11 cellular contexts compared by ENCODE assay signal in genomic region chr5:141208478-141208877, GRCh38. TPM values are rescaled to one million over a fixed set of nuclear protein-coding genes. Genes with fewer than 3 reads are reported as not detected.
DNase-seq lines count a peak whose midpoint lies in the region; ATAC-seq and TF ChIP-seq lines count a peak whose summit lies in the region.
"Had no signal": no experiment of that assay in that cellular context is flagged by ENCODE, and none has a peak within 500 bp of the region (broad histone marks: within the 10 kb centered on the region; RNA-seq: fewer than 3 reads in every experiment).

Gene PCDHB12, plus strand, starts transcription at chr5:141208719. Its CDS starts 189 bp downstream, at chr5:141208908.

- H2BK20ac ChIP-seq in H9 (ENCODE audit: low read depth, low read length, poor library complexity, severe bottlenecking): no peak within 1 kb of the TSS

- H3K4ac ChIP-seq in H9 (ENCODE audit: low read depth, low read length): no peak within 1 kb of the TSS

- H3K36me3 ChIP-seq in liver (ENCODE audit: control insufficient read depth in 4 of 4, insufficient read depth in 3 of 4, low read depth in 1 of 4, low read length in 3 of 4): no peaks in the 10 kb centered on the region

- H3K23me2 ChIP-seq in H9 (ENCODE audit: insufficient read length, low read depth, low read length, poor library complexity, severe bottlenecking): no peaks in the 10 kb centered on the region

- H3K79me1 ChIP-seq in H9 (ENCODE audit: insufficient read depth, low read depth, low read length, poor library complexity, severe bottlenecking): no peaks in the 10 kb centered on the region

- no peaks in the 10 kb centered on the region for H3K4me1 ChIP-seq in H9 (ENCODE audit: insufficient read depth, low read length)
- no peaks in the 10 kb centered on the region for H3K4me1 ChIP-seq in liver (ENCODE audit: control insufficient read depth in 4 of 4, insufficient read depth in 4 of 4, low read length in 3 of 4)

- H4K8ac ChIP-seq in H9 (replicated peaks; ENCODE audit: insufficient read length, low read depth, low read length): no peak within 1 kb of the TSS

- H3K4me3 ChIP-seq in WI38 (ENCODE audit: low read depth, low read length) (peak within 1 kb of the TSS; percentile 39), liver (ENCODE audit: low read depth in 1 of 3, low read length in 3 of 3) (peak within 1 kb of the TSS in 1 of 3 donors; percentile 8)

- H3K27ac Mint-ChIP-seq in H9: peak within 1 kb of the TSS in 2 of 3 experiments; percentile 12 to 23; a peak in 2 of 7 replicates
- H3K27ac Mint-ChIP-seq: activated naive CD8-positive, alpha-beta T cell; T-helper 2 cell treated with Interferon-gamma antibody and Interleukin-4, amounts not matched to agents 5 μg/mL and 100 μg/mL, for 36 hours had no signal

- TF ChIP-seq POLR2A in GM18505 (IDR thresholded peaks at IDR 0.05; ENCODE audit: borderline replicate concordance, extremely low read depth, insufficient read depth, insufficient read length): no peak

- DNase-seq in 8988T (peak; percentile 47), H9 (peak; percentile 50), UCSD-AML1 (lab: John Stamatoyannopoulos, UW; ENCODE audit: unreplicated experiment) (no peak), HT-29 (ENCODE audit: low spot score) (no peak), NK-92 (lab: John Stamatoyannopoulos, UW; ENCODE audit: unreplicated experiment) (no peak)
- DNase-seq: NCI-H1092 had no signal

- H3K4me2 ChIP-seq in H9 (ENCODE audit: insufficient read depth, insufficient read length, low read length): no peak within 1 kb of the TSS

- peak within 1 kb of the TSS in 1 of 2 experiments; percentile 71; a peak in 2 of 5 replicates for H3K4me3 Mint-ChIP-seq in H9
- H3K4me3 Mint-ChIP-seq: activated naive CD8-positive, alpha-beta T cell; T-helper 2 cell treated with Interferon-gamma antibody and Interleukin-4, amounts not matched to agents 5 μg/mL and 100 μg/mL, for 36 hours had no signal

- no peak within 1 kb of the TSS for H2BK120ac ChIP-seq in H9 (ENCODE audit: low read depth, low read length, poor library complexity, severe bottlenecking)

- no CpG with 5 or more reads among the region's 11 CpGs for WGBS in H9 (ENCODE audit: extremely low coverage, insufficient read length, low lambda C conversion rate)
- 16% methylated on average over 11 of the region's 11 CpGs for WGBS in liver

- H3K18ac ChIP-seq in H9 (ENCODE audit: insufficient read length, low read depth, low read length): no peak within 1 kb of the TSS

- H3K36me3 Mint-ChIP-seq in H9 (ENCODE audit: insufficient read depth in 1 of 3, low read depth in 3 of 3): peaks cover 2 to 12% (median 7%) of the 10 kb centered on the region in 3 experiments

- H3K4me1 Mint-ChIP-seq in H9: peaks cover 4 to 6% of the 10 kb centered on the region in 2 experiments; a peak in 3 of 4 replicates

- H3K27me3 ChIP-seq in H9 (ENCODE audit: insufficient read depth, low read length) (no peaks in the 10 kb centered on the region), liver (ENCODE audit: control insufficient read depth in 4 of 4, insufficient read depth in 4 of 4, low read length in 3 of 4) (peaks cover 0 to 5% (median 0%) of the 10 kb centered on the region in 4 donors)

- peak in 1 of 2 donors; percentile 8 for TF ChIP-seq RAD21 in liver (IDR thresholded peaks at IDR 0.05)

- H3K23ac ChIP-seq in H9 (ENCODE audit: insufficient read length, low read depth, low read length): no peak within 1 kb of the TSS

- H4K91ac ChIP-seq in H9 (ENCODE audit: insufficient read length, low read depth, low read length): no peak within 1 kb of the TSS

- TF ChIP-seq CTCF in H9 (conservative IDR thresholded peaks at IDR 0.05) (peak; percentile 74), WI38 (IDR thresholded peaks at IDR 0.05; ENCODE audit: low read depth, low read length) (peak; percentile 26; the same call in 1 of the 2 replicates), liver (IDR thresholded peaks at IDR 0.05; ENCODE audit: low read depth, low read length, missing input control) (peak; percentile 12)

- no peak within 1 kb of the TSS for H2AK5ac ChIP-seq in H9 (ENCODE audit: insufficient read length, low read length)

- no peaks in the 10 kb centered on the region for H3K9me3 ChIP-seq in H9 (ENCODE audit: control insufficient read depth, low read depth, low read length)
- H3K9me3 ChIP-seq in liver (ENCODE audit: control insufficient read depth in 4 of 4, low read length in 3 of 4): peaks cover 3 to 15% (median 9%) of the 10 kb centered on the region in 4 donors

- H2BK12ac ChIP-seq in H9 (ENCODE audit: insufficient read length, low read depth, low read length): no peak within 1 kb of the TSS

- ATAC-seq in GM18505 (IDR thresholded peaks at IDR 0.05; ENCODE audit: unreplicated experiment): no peak

- H3K9ac ChIP-seq in H9 (ENCODE audit: extremely low read depth, insufficient read length, low read length): no peak within 1 kb of the TSS
- H3K9ac ChIP-seq in liver (ENCODE audit: low read depth in 1 of 2, low read length in 2 of 2): no peak within 1 kb of the TSS

- no peak within 1 kb of the TSS for H4K5ac ChIP-seq in H9 (ENCODE audit: insufficient read length, low read depth, low read length)

- H3K14ac ChIP-seq in H9 (ENCODE audit: insufficient read depth, low read length): no peak within 1 kb of the TSS

- peak within 1 kb of the TSS; percentile 17 for H2AFZ ChIP-seq in H9 (ENCODE audit: low read length)

- H3K27ac ChIP-seq in H9 (ENCODE audit: insufficient read length, low read depth, low read length): no peak within 1 kb of the TSS
- H3K27ac ChIP-seq in liver (ENCODE audit: low read depth in 1 of 2, low read length in 2 of 2): no peak within 1 kb of the TSS

- peaks cover 14 to 18% of the 10 kb centered on the region in 2 experiments for H3K9me3 Mint-ChIP-seq in H9

- H4K20me1 ChIP-seq in H9 (ENCODE audit: control insufficient read depth, insufficient read depth, insufficient read length): no peaks in the 10 kb centered on the region

- no peak within 1 kb of the TSS for H2BK5ac ChIP-seq in H9 (ENCODE audit: insufficient read length, low read length)

- peaks cover 4% of the 10 kb centered on the region; the same call in 1 of the 2 replicates for H3K27me3 Mint-ChIP-seq in H9 (ENCODE audit: low read depth)

- no peak within 1 kb of the TSS for H3K56ac ChIP-seq in H9 (ENCODE audit: insufficient read length, low read depth, low read length)

- no peaks in the 10 kb centered on the region for H3K79me2 ChIP-seq in H9 (ENCODE audit: insufficient read depth, low read length)

- H3T11ph ChIP-seq in H9 (ENCODE audit: low read length): no peak within 1 kb of the TSS

- no peak within 1 kb of the TSS for H2BK15ac ChIP-seq in H9 (ENCODE audit: low read depth, low read length)

TF ChIP-seq in liver, 16 proteins besides CTCF, POLR2A, EP300 and RAD21 (continues in another document):
- TF ChIP-seq JUND (IDR thresholded peaks at IDR 0.05) (no peak), HNF4G (IDR thresholded peaks at IDR 0.05) (no peak), ATF3 (IDR thresholded peaks at IDR 0.05) (no peak), NR2F2 (IDR thresholded peaks at IDR 0.05) (no peak), MAX (IDR thresholded peaks at IDR 0.05) (no peak), YY1 (IDR thresholded peaks at IDR 0.05) (no peak), ZBTB33 (IDR thresholded peaks at IDR 0.05) (no peak), SP1 (IDR thresholded peaks at IDR 0.05) (no peak), EGR1 (IDR thresholded peaks at IDR 0.05; ENCODE audit: low read depth in 2 of 2) (no peak), FOXA2 (IDR thresholded peaks at IDR 0.05) (no peak), FOXA1 (IDR thresholded peaks at IDR 0.05) (no peak), GABPA (IDR thresholded peaks at IDR 0.05 in 1 of 2, conservative IDR thresholded peaks at IDR 0.05 in 1 of 2) (no peak)

RNA-seq across cellular contexts. Expression of gene PCDHB12, which starts in this region (rescaled TPM):
- 2.3 and 3.1 TPM in 2 replicates for total RNA-seq in H9 (2021)
- total RNA-seq in liver: under 1 TPM; 0.28 to 0.33 TPM
- polyA plus RNA-seq in liver: under 1 TPM; 0.06 to 0.12 TPM
- total RNA-seq in HT-29 (2014; rRNA removed; shearing (Covaris generic)): 0.13 and 0.18 TPM in 2 replicates

Comparison
In these comparisons a context has a peak if more than half of its experiments do, and no peak if none do; other contexts are left out.
1. DNase-seq: peak in 8988T (single experiment) and H9 (single experiment); none in UCSD-AML1 (single experiment), HT-29 (single experiment) and NK-92 (single experiment).
2. CTCF ChIP-seq: peak in every context shown above with its lines; median percentile 74 in H9; 26 in WI38; 12 in liver.